ENCODE assay signal across 9 cellular contexts in genomic region chr5:14873093-14873492, GRCh38. TPM values are rescaled to one million over a fixed set of nuclear protein-coding genes. Genes with fewer than 3 reads are reported as not detected.
DNase-seq lines count a peak whose midpoint lies in the region; ATAC-seq and TF ChIP-seq lines count a peak whose summit lies in the region.
"Had no signal": no experiment of that assay in that cellular context is flagged by ENCODE, and none has a peak within 500 bp of the region (broad histone marks: within the 10 kb centered on the region; RNA-seq: fewer than 3 reads in every experiment).

No MANE protein-coding gene starts in this region.

- no peaks in the 10 kb centered on the region for H3K27me3 Mint-ChIP-seq in central memory CD8-positive, alpha-beta T cell
- H3K27me3 Mint-ChIP-seq in natural killer cell (ENCODE audit: low read depth in 2 of 2) = peaks cover 14 to 18% of the 10 kb centered on the region in 2 donors

- H3K9me3 Mint-ChIP-seq in central memory CD8-positive, alpha-beta T cell = no peaks in the 10 kb centered on the region
- no peaks in the 10 kb centered on the region for H3K9me3 Mint-ChIP-seq in natural killer cell

- no peaks in the 10 kb centered on the region for H3K27me3 ChIP-seq in uterus

- no peak for ATAC-seq in central memory CD8-positive, alpha-beta T cell (replicated peaks; ENCODE audit: extremely low read depth, poor library complexity, severe bottlenecking)
- ATAC-seq in natural killer cell (no peak), HG02884 (IDR thresholded peaks at IDR 0.05; ENCODE audit: unreplicated experiment) (no peak)

- TF ChIP-seq POLR2A in uterus (IDR thresholded peaks at IDR 0.05) = no peak

- peak overlapping the region; percentile 76 for H3K27ac Mint-ChIP-seq in central memory CD8-positive, alpha-beta T cell (ENCODE audit: low read depth)
- peak overlapping the region; percentile 85 to 91 for H3K27ac Mint-ChIP-seq in natural killer cell

- intact Hi-C loops in natural killer cell (cut with micrococcal nuclease) (loop anchor here (5.0 kb wide), 1 partner anchor 206 kb away; no protein-coding TSS in a partner anchor), uterus (cut with DNase I; ENCODE audit: low total_unique reads) (no loop called here)

- H3K36me3 ChIP-seq in uterus = no peaks in the 10 kb centered on the region

- no peaks in the 10 kb centered on the region for H3K9me3 ChIP-seq in uterus

- H3K27ac ChIP-seq in uterus = peak overlapping the region; percentile 87 to 93

- H3K36me3 Mint-ChIP-seq in central memory CD8-positive, alpha-beta T cell (ENCODE audit: insufficient read depth) = peaks cover 4% of the 10 kb centered on the region
- H3K36me3 Mint-ChIP-seq in natural killer cell = no peaks in the 10 kb centered on the region

- TF ChIP-seq CTCF in natural killer cell (IDR thresholded peaks at IDR 0.05) (no peak), uterus (IDR thresholded peaks at IDR 0.05) (no peak)

- H3K4me1 Mint-ChIP-seq in central memory CD8-positive, alpha-beta T cell = peaks cover 24% of the 10 kb centered on the region
- peaks cover 23 to 26% of the 10 kb centered on the region in 2 donors for H3K4me1 Mint-ChIP-seq in natural killer cell

- no peaks in the 10 kb centered on the region for H3K4me1 ChIP-seq in uterus

- H3K4me3 ChIP-seq in uterus = no peak overlapping the region

- DNase-seq in stimulated activated CD4-positive, alpha-beta T cell treated with anti-CD3 and anti-CD28 coated beads, Interleukin-15, amount 100 ng/mL, for 24 hours = peak; percentile 19
- DNase-seq in stimulated activated CD4-positive, alpha-beta T cell treated with anti-CD3 and anti-CD28 coated beads, Interleukin-1b, Interleukin-23, amount 100 ng/mL, for 48 hours = no peak
- no peak for DNase-seq in central memory CD8-positive, alpha-beta T cell (ENCODE audit: low spot score in 2 of 2)
- no peak for DNase-seq in natural killer cell
- DNase-seq in uterus = no peak
- no peak for DNase-seq in DMS 273 treated with DMSO at 0.1 percent for 48 hours (lab: John Stamatoyannopoulos, UW)
- no peak for DNase-seq in kidney glomerular epithelial cell (lab: John Stamatoyannopoulos, UW)
- DNase-seq: NCI-H510A had no signal

- H3K4me3 Mint-ChIP-seq in central memory CD8-positive, alpha-beta T cell = peak overlapping the region; percentile 91
- peak overlapping the region; percentile 96 for H3K4me3 Mint-ChIP-seq in natural killer cell

RNA-seq across cellular contexts. Expression of gene ANKH, which starts 1.5 kb away (rescaled TPM):
- total RNA-seq in natural killer cell (10 to 100 TPM; 52.9 to 78.0 (median 63.8) TPM), uterus (10 to 100 TPM in 3 of 4 donors, 1 to 10 TPM in 1; 2.9 to 47.7 (median 26.9) TPM)
